ENCODE assay signal across 26 cellular contexts in genomic region chr11:134893810-134894685, GRCh38.
"Had no signal": no experiment of that assay in that cellular context is flagged by ENCODE, and none has a peak within 500 bp of the region (broad histone marks: within the 10 kb centered on the region; RNA-seq: fewer than 3 reads in every experiment).

No MANE protein-coding gene starts in this region.

- ATAC-seq: left lobe of liver; naive thymus-derived CD4-positive, alpha-beta T cell; psoas muscle; right cardiac atrium; stimulated activated naive CD8-positive, alpha-beta T cell treated with anti-CD3 and anti-CD28 coated beads, Interleukin-15, amount 100 ng/mL, for 72 hours; upper lobe of right lung had no signal

- H3K27ac Mint-ChIP-seq: naive thymus-derived CD4-positive, alpha-beta T cell; nephron; neural progenitor cell; stimulated activated naive CD8-positive, alpha-beta T cell treated with anti-CD3 and anti-CD28 coated beads, Interleukin-15, amount 100 ng/mL, for 72 hours had no signal

- H3K4me1 ChIP-seq: esophagus squamous epithelium, neural progenitor cell, psoas muscle, sigmoid colon, spleen, suprapubic skin, transverse colon, upper lobe of right lung, uterus had no signal

- H3K36me3 ChIP-seq: esophagus squamous epithelium, neural progenitor cell, ovary, sigmoid colon, spleen, suprapubic skin, transverse colon, upper lobe of right lung, uterus had no signal

- H3K4me3 ChIP-seq: coronary artery, esophagus squamous epithelium, neural progenitor cell, ovary, psoas muscle, sigmoid colon, spleen, suprapubic skin, transverse colon, upper lobe of right lung, uterus had no signal

- H3K9ac ChIP-seq: neural progenitor cell had no signal

- H2AFZ ChIP-seq: neural progenitor cell had no signal

- H3K9me3 ChIP-seq: esophagus squamous epithelium, ovary, psoas muscle, sigmoid colon, suprapubic skin, transverse colon, upper lobe of right lung, uterus had no signal

- H3K27me3 ChIP-seq: neural progenitor cell, ovary, suprapubic skin, transverse colon, uterus had no signal

- H3K4me1 Mint-ChIP-seq: naive thymus-derived CD4-positive, alpha-beta T cell; nephron; neural progenitor cell; stimulated activated naive CD8-positive, alpha-beta T cell treated with anti-CD3 and anti-CD28 coated beads, Interleukin-15, amount 100 ng/mL, for 72 hours had no signal

- H3K4me2 ChIP-seq: neural progenitor cell had no signal

- H3K4me3 Mint-ChIP-seq: nephron; neural progenitor cell; stimulated activated naive CD8-positive, alpha-beta T cell treated with anti-CD3 and anti-CD28 coated beads, Interleukin-15, amount 100 ng/mL, for 72 hours had no signal

- H3K36me3 Mint-ChIP-seq: naive thymus-derived CD4-positive, alpha-beta T cell; neural progenitor cell had no signal

- H3K27ac ChIP-seq: coronary artery, esophagus squamous epithelium, neural progenitor cell, ovary, psoas muscle, sigmoid colon, spleen, suprapubic skin, transverse colon, upper lobe of right lung, uterus had no signal

- DNase-seq: dermis blood vessel endothelial cell; effector memory CD4-positive, alpha-beta T cell; esophagus squamous epithelium; foreskin melanocyte; glutamatergic neuron; kidney; mesendoderm; midbrain; naive thymus-derived CD4-positive, alpha-beta T cell; ovary; posterior cingulate gyrus; psoas muscle; right cardiac atrium; sigmoid colon; spleen; stimulated activated CD4-positive, alpha-beta T cell treated with anti-CD3 and anti-CD28 coated beads, Interleukin-2, amount 100 ng/mL, for 48 hours; stimulated activated naive CD4-positive, alpha-beta T cell; stimulated activated naive CD8-positive, alpha-beta T cell treated with anti-CD3 and anti-CD28 coated beads, Interleukin-15, amount 100 ng/mL, for 72 hours; transverse colon; upper lobe of right lung; uterus had no signal
